8 cellular contexts compared by ENCODE assay signal in the genomic region with DNA sequence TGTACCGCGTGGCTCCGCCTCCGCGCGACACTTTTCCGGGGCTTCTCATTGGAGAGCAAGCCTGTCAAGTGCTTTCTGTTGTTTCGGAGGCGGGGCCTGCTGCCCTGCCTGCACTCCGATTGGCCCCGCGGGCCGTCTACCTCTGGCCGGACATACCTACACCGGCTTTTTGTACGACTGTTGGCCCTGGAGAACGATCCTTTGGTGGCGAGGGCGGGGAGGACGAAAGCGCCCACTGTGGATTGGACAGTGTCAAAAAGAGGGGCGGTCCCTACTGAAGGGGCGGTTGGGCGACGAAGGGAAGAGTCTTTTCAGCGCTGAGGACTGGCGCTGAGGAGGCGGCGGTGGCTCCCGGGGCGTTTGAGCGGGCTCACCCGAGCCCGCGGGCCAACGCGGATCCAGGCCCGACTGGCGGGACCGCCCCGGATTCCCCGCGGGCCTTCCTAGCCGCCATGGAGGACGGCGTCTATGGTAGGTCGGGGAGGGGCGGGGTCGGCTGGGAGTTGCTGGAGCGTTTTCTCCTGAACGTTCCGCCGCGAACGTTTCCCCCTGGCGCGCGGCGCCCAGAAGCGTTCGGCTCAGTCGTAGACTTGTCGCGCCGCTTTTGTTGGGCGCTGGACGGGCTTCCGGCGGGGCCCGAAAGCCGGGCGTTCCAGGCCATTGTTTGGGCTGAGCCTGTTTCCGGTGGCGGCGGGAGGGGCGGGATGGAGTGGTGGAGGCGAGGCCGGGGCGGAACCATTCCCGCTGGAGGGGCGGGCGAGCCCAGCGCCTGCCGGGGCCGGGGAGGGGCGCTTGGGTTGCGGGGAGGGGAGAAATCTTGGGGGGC. TPM values are rescaled to one million over a fixed set of nuclear protein-coding genes. Genes with fewer than 3 reads are reported as not detected.
DNase-seq lines count a peak whose midpoint lies in the region; ATAC-seq and TF ChIP-seq lines count a peak whose summit lies in the region.

A gene with protein sequence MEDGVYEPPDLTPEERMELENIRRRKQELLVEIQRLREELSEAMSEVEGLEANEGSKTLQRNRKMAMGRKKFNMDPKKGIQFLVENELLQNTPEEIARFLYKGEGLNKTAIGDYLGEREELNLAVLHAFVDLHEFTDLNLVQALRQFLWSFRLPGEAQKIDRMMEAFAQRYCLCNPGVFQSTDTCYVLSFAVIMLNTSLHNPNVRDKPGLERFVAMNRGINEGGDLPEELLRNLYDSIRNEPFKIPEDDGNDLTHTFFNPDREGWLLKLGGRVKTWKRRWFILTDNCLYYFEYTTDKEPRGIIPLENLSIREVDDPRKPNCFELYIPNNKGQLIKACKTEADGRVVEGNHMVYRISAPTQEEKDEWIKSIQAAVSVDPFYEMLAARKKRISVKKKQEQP (plus strand): TSS at position 314 of the 826 bp plus-strand sequence. CDS start 139 bp downstream, at position 453.

- peak within 1 kb of the TSS; percentile 90 for H3K4me3 Mint-ChIP-seq in CD8-positive, alpha-beta T cell

- intact Hi-C loops in CD8-positive, alpha-beta T cell (cut with DNase I, micrococcal nuclease): loop anchor here (1.0 to 2.0 kb wide), 14 partner anchors 11 to 1408 kb away; a partner anchor contains a TSS

- DNase-seq in CD8-positive, alpha-beta T cell: peak; percentile 98 to 100 (median 99)
- peak; percentile 100 for DNase-seq in HT-29 (ENCODE audit: low spot score)
- DNase-seq in NK-92 treated with Interleukin-12 subunit alpha and Interleukin-12 subunit beta, amount 100 ng/mL, for 24 hours (lab: John Stamatoyannopoulos, UW): peak; percentile 99
- peak; percentile 99 for DNase-seq in effector CD8-positive, alpha-beta T cell (lab: John Stamatoyannopoulos, UW)
- peak; percentile 100 for DNase-seq in medulla oblongata (ENCODE audit: extremely low spot score)
- DNase-seq in stimulated activated CD8-positive, alpha-beta memory T cell treated with anti-CD3 and anti-CD28 coated beads, Interleukin-12 subunit alpha, Interleukin-12 subunit beta, amount 100 ng/mL, for 24 hours (ENCODE audit: extremely low read depth): peak; percentile 99

- peak; percentile 85 for ATAC-seq in CD8-positive, alpha-beta T cell
- peak; percentile 85 for ATAC-seq in GM21360 (IDR thresholded peaks at IDR 0.05; ENCODE audit: unreplicated experiment)

- peaks cover 13% of the 10 kb centered on the region for H3K36me3 ChIP-seq in CD8-positive, alpha-beta T cell (ENCODE audit: insufficient read depth, low read length)

- peak within 1 kb of the TSS; percentile 75 for H3K27ac ChIP-seq in CD8-positive, alpha-beta T cell (ENCODE audit: low read depth, low read length)

- peaks cover 15% of the 10 kb centered on the region for H3K4me1 ChIP-seq in CD8-positive, alpha-beta T cell (ENCODE audit: insufficient read depth, low read length)

- CTCF ChIA-PET in CD8-positive, alpha-beta T cell (lab: Charles Lee): interaction anchor here (1.2 to 2.6 kb wide), 2 partner anchors 11 to 21 kb away, joined by 3 to 16 read pairs; no protein-coding TSS in a partner anchor
- CTCF ChIA-PET in activated CD8-positive, alpha-beta memory T cell treated with anti-CD3 and anti-CD28 coated beads for 36 hours (lab: Charles Lee): interaction anchor here (0.7 to 1.5 kb wide), 3 partner anchors 12 to 38 kb away, joined by 3 to 8 read pairs (median 3); no protein-coding TSS in a partner anchor

- peak within 1 kb of the TSS; percentile 83 for H3K4me3 ChIP-seq in CD8-positive, alpha-beta T cell (ENCODE audit: low read depth, low read length)

- no peaks in the 10 kb centered on the region for H3K27me3 Mint-ChIP-seq in CD8-positive, alpha-beta T cell (ENCODE audit: low read depth)

- peaks cover 39% of the 10 kb centered on the region for H3K36me3 Mint-ChIP-seq in CD8-positive, alpha-beta T cell

- H3K27ac Mint-ChIP-seq in CD8-positive, alpha-beta T cell: peak within 1 kb of the TSS; percentile 85

- no peaks in the 10 kb centered on the region for H3K9me3 ChIP-seq in CD8-positive, alpha-beta T cell (ENCODE audit: low read length)

- H3K4me1 Mint-ChIP-seq in CD8-positive, alpha-beta T cell (ENCODE audit: low read depth): peaks cover 21% of the 10 kb centered on the region

- POLR2A ChIA-PET in CD8-positive, alpha-beta T cell (lab: Charles Lee): interaction anchor here (1.8 to 2.0 kb wide), 3 partner anchors 10 to 24 kb away, joined by 6 to 8 read pairs (median 6); a partner anchor contains a TSS
- POLR2A ChIA-PET in activated CD8-positive, alpha-beta memory T cell treated with anti-CD3 and anti-CD28 coated beads for 36 hours (lab: Charles Lee): interaction anchor here (0.8 kb wide), 1 partner anchor 23 kb away, joined by 4 read pairs; no protein-coding TSS in a partner anchor

- no peaks in the 10 kb centered on the region for H3K9me3 Mint-ChIP-seq in CD8-positive, alpha-beta T cell

- H3K27me3 ChIP-seq in CD8-positive, alpha-beta T cell (ENCODE audit: insufficient read depth, low read length): no peaks in the 10 kb centered on the region

- no peak for TF ChIP-seq CTCF in CD8-positive, alpha-beta T cell (IDR thresholded peaks at IDR 0.05)

RNA-seq across cellular contexts. Expression of the gene that starts here (rescaled TPM):
- 10 to 100 TPM; 30.9 to 32.3 TPM for total RNA-seq in CD8-positive, alpha-beta T cell
- total RNA-seq in HT-29 (2014; rRNA removed; shearing (Covaris generic)): 145 and 154 TPM in 2 replicates
- 10 to 100 TPM; 23.1 to 25.9 TPM for total RNA-seq in activated CD8-positive, alpha-beta memory T cell treated with anti-CD3 and anti-CD28 coated beads for 36 hours

Comparison
In these comparisons a context has a peak if more than half of its experiments do, and no peak if none do; other contexts are left out.
1. Peak in every context shown above with its lines: DNase-seq, ATAC-seq, H3K4me3 ChIP-seq and H3K27ac ChIP-seq.